In the genomic region with DNA sequence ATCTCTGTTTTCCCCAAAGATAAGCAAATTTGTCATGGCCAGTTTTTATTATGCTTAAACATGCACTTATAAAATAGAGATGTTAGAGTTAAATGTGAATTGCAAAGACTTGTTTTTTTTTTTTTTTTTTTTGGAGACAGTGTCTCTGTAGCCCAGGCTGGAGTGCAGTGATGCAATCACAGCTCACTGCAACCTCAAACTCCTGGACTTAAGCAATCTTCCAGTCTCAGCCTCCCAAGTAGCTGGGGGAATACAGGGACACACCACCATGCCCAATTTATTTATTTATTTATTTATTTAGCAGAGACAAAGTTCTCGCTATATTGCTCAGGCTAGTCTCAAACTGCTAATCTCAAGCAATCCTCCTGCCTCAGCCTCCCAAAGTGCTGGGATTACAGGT, we compare ENCODE assay signal across 27 cellular contexts. TPM values are rescaled to one million over a fixed set of nuclear protein-coding genes. Genes with fewer than 3 reads are reported as not detected.
DNase-seq lines count a peak whose midpoint lies in the region; ATAC-seq and TF ChIP-seq lines count a peak whose summit lies in the region.
"Had no signal": no experiment of that assay in that cellular context is flagged by ENCODE, and none has a peak within 500 bp of the region (broad histone marks: within the 10 kb centered on the region; RNA-seq: fewer than 3 reads in every experiment).

No MANE protein-coding gene starts in this region.

- intact Hi-C loops in left ventricle myocardium superior (cut with micrococcal nuclease): no loop called here
- intact Hi-C loops in right cardiac atrium (cut with DNase I): no loop called here

- no peaks in the 10 kb centered on the region for H3K27me3 ChIP-seq in right cardiac atrium (ENCODE audit: control insufficient read depth, insufficient read depth)
- no peaks in the 10 kb centered on the region for H3K27me3 ChIP-seq in liver (ENCODE audit: control insufficient read depth in 4 of 4, insufficient read depth in 4 of 4, low read length in 3 of 4)

- H3K27ac ChIP-seq in right cardiac atrium (ENCODE audit: low read length): no peak overlapping the region
- H3K27ac ChIP-seq in liver (ENCODE audit: low read depth in 1 of 2, low read length in 2 of 2): no peak overlapping the region
- H3K27ac ChIP-seq in caudate nucleus (ENCODE audit: low read depth, low read length): no peak overlapping the region
- H3K27ac ChIP-seq: GM23248, RWPE1 had no signal

- no peak overlapping the region for H3K9ac ChIP-seq in liver (ENCODE audit: low read depth in 1 of 2, low read length in 2 of 2)
- H3K9ac ChIP-seq: GM23248 had no signal

- H3K4me3 ChIP-seq in right cardiac atrium (ENCODE audit: low read length) (no peak overlapping the region), fibroblast of the aortic adventitia (ENCODE audit: low read depth, low read length) (no peak overlapping the region), liver (ENCODE audit: low read depth in 1 of 3, low read length in 3 of 3) (no peak overlapping the region)
- H3K4me3 ChIP-seq: GM23248 had no signal

- H3K4me1 ChIP-seq in right cardiac atrium (ENCODE audit: control insufficient read depth, insufficient read depth, low read length) (peaks cover 3% of the 10 kb centered on the region), liver (ENCODE audit: control insufficient read depth in 4 of 4, insufficient read depth in 4 of 4, low read length in 3 of 4) (peaks cover 0 to 2% (median 0%) of the 10 kb centered on the region in 4 donors)

- no peak for DNase-seq in left ventricle myocardium superior
- DNase-seq in right cardiac atrium: no peak
- peak; percentile 70 for DNase-seq in amniotic epithelial cell (ENCODE audit: low read depth)
- peak; percentile 34 for DNase-seq in fibroblast of the aortic adventitia (ENCODE audit: low read depth)
- DNase-seq in globus pallidus (ENCODE audit: low spot score): no peak
- DNase-seq in caudate nucleus (lab: John Stamatoyannopoulos, UW): no peak
- no peak for DNase-seq in T1000 (lab: John Stamatoyannopoulos, UW)
- DNase-seq: 8988T, ACHN, GM23248, H7, KG1, MM.1S, NCI-H1092, NCI-H1417 treated with DMSO at 0.1 percent for 48 hours, NCI-H187, NCI-H2081 treated with DMSO at 0.1 percent for 48 hours, NCI-H2171, NCI-H226, NCI-H510A, NCI-H69, SHP77 had no signal

- TF ChIP-seq CTCF in fibroblast of the aortic adventitia (IDR thresholded peaks at IDR 0.05; ENCODE audit: insufficient read depth, low read length): no peak
- TF ChIP-seq CTCF in liver (IDR thresholded peaks at IDR 0.05; ENCODE audit: low read depth, low read length, missing input control): no peak

- H3K36me3 ChIP-seq in liver (ENCODE audit: control insufficient read depth in 4 of 4, insufficient read depth in 3 of 4, low read depth in 1 of 4, low read length in 3 of 4): no peaks in the 10 kb centered on the region

- peak; percentile 33 for ATAC-seq in left ventricle myocardium superior
- no peak for ATAC-seq in right cardiac atrium

- TF ChIP-seq RAD21 in liver (IDR thresholded peaks at IDR 0.05): no peak

- 59% methylated on average over 1 of the region's 1 CpG for WGBS in right cardiac atrium
- WGBS in liver: 41% methylated on average over 1 of the region's 1 CpG

- no peaks in the 10 kb centered on the region for H3K9me3 ChIP-seq in right cardiac atrium (ENCODE audit: control insufficient read depth, low read length)
- no peaks in the 10 kb centered on the region for H3K9me3 ChIP-seq in liver (ENCODE audit: control insufficient read depth in 4 of 4, low read length in 3 of 4)

TF ChIP-seq in liver, 16 proteins besides CTCF, POLR2A, EP300 and RAD21:
- TF ChIP-seq GABPA (IDR thresholded peaks at IDR 0.05 in 1 of 2, conservative IDR thresholded peaks at IDR 0.05 in 1 of 2) (no peak), YY1 (IDR thresholded peaks at IDR 0.05) (no peak), NR2F2 (IDR thresholded peaks at IDR 0.05) (no peak), HNF4G (IDR thresholded peaks at IDR 0.05) (no peak), EGR1 (IDR thresholded peaks at IDR 0.05; ENCODE audit: low read depth in 2 of 2) (no peak)
- TF ChIP-seq, protein P1, sequence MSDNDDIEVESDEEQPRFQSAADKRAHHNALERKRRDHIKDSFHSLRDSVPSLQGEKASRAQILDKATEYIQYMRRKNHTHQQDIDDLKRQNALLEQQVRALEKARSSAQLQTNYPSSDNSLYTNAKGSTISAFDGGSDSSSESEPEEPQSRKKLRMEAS (IDR thresholded peaks at IDR 0.05): no peak
- TF ChIP-seq, protein P2, sequence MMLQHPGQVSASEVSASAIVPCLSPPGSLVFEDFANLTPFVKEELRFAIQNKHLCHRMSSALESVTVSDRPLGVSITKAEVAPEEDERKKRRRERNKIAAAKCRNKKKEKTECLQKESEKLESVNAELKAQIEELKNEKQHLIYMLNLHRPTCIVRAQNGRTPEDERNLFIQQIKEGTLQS (IDR thresholded peaks at IDR 0.05): peak; percentile 32
- TF ChIP-seq, protein P3, sequence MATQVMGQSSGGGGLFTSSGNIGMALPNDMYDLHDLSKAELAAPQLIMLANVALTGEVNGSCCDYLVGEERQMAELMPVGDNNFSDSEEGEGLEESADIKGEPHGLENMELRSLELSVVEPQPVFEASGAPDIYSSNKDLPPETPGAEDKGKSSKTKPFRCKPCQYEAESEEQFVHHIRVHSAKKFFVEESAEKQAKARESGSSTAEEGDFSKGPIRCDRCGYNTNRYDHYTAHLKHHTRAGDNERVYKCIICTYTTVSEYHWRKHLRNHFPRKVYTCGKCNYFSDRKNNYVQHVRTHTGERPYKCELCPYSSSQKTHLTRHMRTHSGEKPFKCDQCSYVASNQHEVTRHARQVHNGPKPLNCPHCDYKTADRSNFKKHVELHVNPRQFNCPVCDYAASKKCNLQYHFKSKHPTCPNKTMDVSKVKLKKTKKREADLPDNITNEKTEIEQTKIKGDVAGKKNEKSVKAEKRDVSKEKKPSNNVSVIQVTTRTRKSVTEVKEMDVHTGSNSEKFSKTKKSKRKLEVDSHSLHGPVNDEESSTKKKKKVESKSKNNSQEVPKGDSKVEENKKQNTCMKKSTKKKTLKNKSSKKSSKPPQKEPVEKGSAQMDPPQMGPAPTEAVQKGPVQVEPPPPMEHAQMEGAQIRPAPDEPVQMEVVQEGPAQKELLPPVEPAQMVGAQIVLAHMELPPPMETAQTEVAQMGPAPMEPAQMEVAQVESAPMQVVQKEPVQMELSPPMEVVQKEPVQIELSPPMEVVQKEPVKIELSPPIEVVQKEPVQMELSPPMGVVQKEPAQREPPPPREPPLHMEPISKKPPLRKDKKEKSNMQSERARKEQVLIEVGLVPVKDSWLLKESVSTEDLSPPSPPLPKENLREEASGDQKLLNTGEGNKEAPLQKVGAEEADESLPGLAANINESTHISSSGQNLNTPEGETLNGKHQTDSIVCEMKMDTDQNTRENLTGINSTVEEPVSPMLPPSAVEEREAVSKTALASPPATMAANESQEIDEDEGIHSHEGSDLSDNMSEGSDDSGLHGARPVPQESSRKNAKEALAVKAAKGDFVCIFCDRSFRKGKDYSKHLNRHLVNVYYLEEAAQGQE (IDR thresholded peaks at IDR 0.05): no peak

RNA-seq across cellular contexts. Expression of a gene that starts 15.1 kb away (rescaled TPM):
- total RNA-seq in left ventricle myocardium superior (3.4 TPM), right cardiac atrium (1 to 10 TPM; 4.1 to 5.9 (median 4.4) TPM), fibroblast of the aortic adventitia (ENCODE audit: low replicate concordance) (5.2 and 12.0 TPM in 2 replicates), liver (1 to 10 TPM; 2.5 to 4.7 TPM)
- polyA plus RNA-seq in right cardiac atrium (3.5 TPM), liver (1 to 10 TPM; 1.4 to 5.3 TPM)

RNA-seq across cellular contexts. Expression of a gene that starts 15.1 kb away (rescaled TPM):
- not detected for total RNA-seq in left ventricle myocardium superior
- total RNA-seq in right cardiac atrium: not detected
- polyA plus RNA-seq in right cardiac atrium: 0.14 TPM
- 0.09 TPM in 1 of 2 replicates, not detected in the other for total RNA-seq in fibroblast of the aortic adventitia (ENCODE audit: low replicate concordance)
- under 1 TPM; 0.08 to 0.33 TPM for total RNA-seq in liver
- polyA plus RNA-seq in liver: under 1 TPM; 0.02 to 0.42 TPM
- total RNA-seq: GM23248, HT-29, SK-MEL-5 had no signal
- polyA plus RNA-seq: BJ had no signal

RNA-seq across cellular contexts. Expression of a gene that starts 24.3 kb away (rescaled TPM):
- total RNA-seq in left ventricle myocardium superior (23.0 TPM), right cardiac atrium (10 to 100 TPM; 22.5 to 29.5 (median 25.7) TPM), fibroblast of the aortic adventitia (ENCODE audit: low replicate concordance) (0.57 and 2.4 TPM in 2 replicates), liver (10 to 100 TPM; 10.2 to 11.9 TPM)
- polyA plus RNA-seq in right cardiac atrium (16.7 TPM), liver (1 to 10 TPM; 2.6 to 5.3 TPM)

Comparison
In these comparisons a context has a peak if more than half of its experiments do, and no peak if none do; other contexts are left out.
1. DNase-seq: peak in amniotic epithelial cell (single experiment) and fibroblast of the aortic adventitia (single experiment); none in left ventricle myocardium superior (single experiment), right cardiac atrium (0 of 3), globus pallidus (single experiment), caudate nucleus (0 of 61) and T1000 (single experiment).